Comparison of ENCODE assay signal across 11 cellular contexts in the genomic region with DNA sequence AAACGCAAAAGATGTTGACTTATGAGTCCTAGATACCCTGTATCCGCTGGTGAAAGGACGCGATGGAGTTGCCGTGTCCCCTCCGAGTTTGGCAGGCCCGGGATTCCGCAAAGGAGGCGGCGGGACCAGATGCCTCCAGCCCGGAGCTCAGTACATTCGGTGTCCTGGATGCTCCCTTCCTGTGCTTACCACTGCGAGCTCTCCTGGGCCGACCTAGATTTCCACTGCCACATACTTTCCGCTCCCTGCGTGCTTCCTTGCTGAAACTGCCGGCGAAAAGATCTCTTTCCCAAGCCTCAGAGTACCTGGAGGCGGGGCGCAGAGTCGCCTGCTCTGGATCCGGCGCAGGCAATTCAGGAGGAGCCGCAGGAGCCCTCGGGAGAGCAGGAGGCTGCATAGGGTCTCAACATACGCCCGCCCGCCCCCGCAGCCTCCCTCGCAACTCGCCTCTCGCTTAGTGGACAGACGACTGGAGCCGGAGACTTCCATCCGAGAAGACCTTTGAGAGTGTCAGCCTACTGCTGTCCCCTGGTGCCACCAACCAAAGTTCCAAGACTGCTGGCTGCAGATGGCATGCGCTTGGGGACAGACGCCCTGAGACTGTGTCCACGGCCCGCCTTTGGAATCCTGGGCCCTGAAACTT. TPM values are rescaled to one million over a fixed set of nuclear protein-coding genes. Genes with fewer than 3 reads are reported as not detected.
DNase-seq lines count a peak whose midpoint lies in the region; ATAC-seq and TF ChIP-seq lines count a peak whose summit lies in the region.
"Had no signal": no experiment of that assay in that cellular context is flagged by ENCODE, and none has a peak within 500 bp of the region (broad histone marks: within the 10 kb centered on the region; RNA-seq: fewer than 3 reads in every experiment).

No MANE protein-coding gene starts in this region.

- no peaks in the 10 kb centered on the region for H3K4me1 ChIP-seq in ES-I3 (ENCODE audit: insufficient read depth, low read length)
- H3K4me1 ChIP-seq in heart right ventricle: peaks cover 0 to 28% (median 9%) of the 10 kb centered on the region in 9 donors
- H3K4me1 ChIP-seq in psoas muscle: no peaks in the 10 kb centered on the region

- no peaks in the 10 kb centered on the region for H3K36me3 Mint-ChIP-seq in activated B cell treated with CpG ODN at 0.5 μM for 24 hours (ENCODE audit: low read depth)

- H3K27ac ChIP-seq in heart right ventricle (peak overlapping the region in 8 of 10 donors; percentile 16 to 79 (median 46)), psoas muscle (no peak overlapping the region)
- H3K27ac ChIP-seq: KMS-11, sigmoid colon had no signal

- peaks cover 13% of the 10 kb centered on the region for H3K4me1 Mint-ChIP-seq in activated B cell treated with CpG ODN at 0.5 μM for 24 hours

- intact Hi-C loops in activated B cell treated with CpG ODN at 0.5 μM for 24 hours (cut with micrococcal nuclease): no loop called here
- intact Hi-C loops in heart right ventricle (cut with DNase I): no loop called here
- intact Hi-C loops in psoas muscle (cut with DNase I): no loop called here

- H3K27me3 ChIP-seq in heart right ventricle (peaks cover 0 to 98% (median 81%) of the 10 kb centered on the region in 7 donors), psoas muscle (ENCODE audit: insufficient read depth in 3 of 3, low read length in 2 of 3) (peaks cover 6 to 77% (median 24%) of the 10 kb centered on the region in 3 donors)

- DNase-seq in activated B cell treated with CpG ODN at 0.5 μM for 24 hours (no peak), heart right ventricle (no peak), psoas muscle (no peak), NCI-H510A (lab: John Stamatoyannopoulos, UW) (no peak), GOT3 (lab: John Stamatoyannopoulos, UW) (no peak), NCI-H1105 (lab: John Stamatoyannopoulos, UW) (no peak)
- DNase-seq: activated CD8-positive, alpha-beta memory T cell treated with anti-CD3 and anti-CD28 coated beads, Interleukin-2, amount 50 U/mL, for 48 hours; sigmoid colon had no signal

- H3K27ac Mint-ChIP-seq in activated B cell treated with CpG ODN at 0.5 μM for 24 hours: no peak overlapping the region

- no peak for TF ChIP-seq CTCF in activated B cell treated with CpG ODN at 0.5 μM for 24 hours (IDR thresholded peaks at IDR 0.05)
- TF ChIP-seq CTCF in heart right ventricle (IDR thresholded peaks at IDR 0.05): no peak
- no peak for TF ChIP-seq CTCF in psoas muscle (IDR thresholded peaks at IDR 0.05)

- no peaks in the 10 kb centered on the region for H3K9me3 Mint-ChIP-seq in activated B cell treated with CpG ODN at 0.5 μM for 24 hours

- H3K36me3 ChIP-seq in ES-I3 (ENCODE audit: insufficient read depth, low read length) (no peaks in the 10 kb centered on the region), heart right ventricle (no peaks in the 10 kb centered on the region), psoas muscle (ENCODE audit: insufficient read depth in 1 of 2, low read depth in 1 of 2) (no peaks in the 10 kb centered on the region)
- H3K36me3 ChIP-seq: sigmoid colon had no signal

- peak overlapping the region in 8 of 10 donors; percentile 7 to 49 (median 43) for H3K4me3 ChIP-seq in heart right ventricle
- peak overlapping the region; percentile 40 for H3K4me3 ChIP-seq in psoas muscle

- CTCF ChIA-PET in activated B cell treated with CpG ODN at 0.5 μM for 24 hours (lab: Charles Lee): no interaction called here

- H3K4me3 Mint-ChIP-seq in activated B cell treated with CpG ODN at 0.5 μM for 24 hours: peak overlapping the region; percentile 56

- 5 to 9% methylated on average over 39 of the region's 39 CpGs for WGBS in heart right ventricle, 2 donors
- 6 to 14% (median 11%) methylated on average over 39 of the region's 39 CpGs for WGBS in psoas muscle, 3 donors

- ATAC-seq in activated B cell treated with CpG ODN at 0.5 μM for 24 hours (ENCODE audit: low read depth) (no peak), heart right ventricle (peak; percentile 31 to 73 (median 56)), psoas muscle (peak in 3 of 4 donors; percentile 40 to 48 (median 40)), HG03280 (IDR thresholded peaks at IDR 0.05; ENCODE audit: unreplicated experiment) (no peak)

- H3K27me3 Mint-ChIP-seq in activated B cell treated with CpG ODN at 0.5 μM for 24 hours: peaks cover 20% of the 10 kb centered on the region

- peak overlapping the region; percentile 44 for H3K9ac ChIP-seq in ES-I3 (ENCODE audit: low read depth, low read length)
- H3K9ac ChIP-seq: KMS-11 had no signal

- H3K9me3 ChIP-seq in ES-I3 (ENCODE audit: control insufficient read depth, insufficient read depth, low read length) (no peaks in the 10 kb centered on the region), heart right ventricle (no peaks in the 10 kb centered on the region), psoas muscle (no peaks in the 10 kb centered on the region)
- H3K9me3 ChIP-seq: sigmoid colon had no signal

- POLR2A ChIA-PET in activated B cell treated with CpG ODN at 0.5 μM for 24 hours (lab: Charles Lee): no interaction called here

RNA-seq across cellular contexts. Expression of a gene that starts 39.8 kb away (rescaled TPM):
- total RNA-seq in activated B cell treated with CpG ODN at 0.5 μM for 24 hours: 6.7 and 7.9 TPM in 2 replicates
- total RNA-seq in heart right ventricle: 1 to 10 TPM in 4 of 10 donors, under 1 TPM in 6; 0.42 to 1.8 (median 0.87) TPM
- polyA plus RNA-seq in heart right ventricle: 1 to 10 TPM; 2.4 to 3.4 TPM
- total RNA-seq in psoas muscle: 1 to 10 TPM in 1 of 4 donors, under 1 TPM in 3; 0.46 to 1.6 (median 0.78) TPM
- polyA plus RNA-seq in psoas muscle: 1 to 10 TPM in 2 of 3 donors, under 1 TPM in 1; 0.66 to 2.7 (median 1.8) TPM

Comparison
In these comparisons a context has a peak if more than half of its experiments do, and no peak if none do; other contexts are left out.
1. ATAC-seq: peak in heart right ventricle (8 of 8) and psoas muscle (3 of 4); none in activated B cell treated with CpG ODN at 0.5 μM for 24 hours (single experiment) and HG03280 (single experiment).